In genomic region chr11:58195939-58196338, GRCh38 we compare ENCODE assay signal across 29 cellular contexts. TPM values are rescaled to one million over a fixed set of nuclear protein-coding genes. Genes with fewer than 3 reads are reported as not detected.
DNase-seq lines count a peak whose midpoint lies in the region; ATAC-seq, FAIRE-seq and TF ChIP-seq lines count a peak whose summit lies in the region.
"Had no signal": no experiment of that assay in that cellular context is flagged by ENCODE, and none has a peak within 500 bp of the region (broad histone marks: within the 10 kb centered on the region; RNA-seq: fewer than 3 reads in every experiment).

No MANE protein-coding gene starts in this region.

- H4K20me1 ChIP-seq in HepG2 (ENCODE audit: insufficient read depth, low read length): no peaks in the 10 kb centered on the region
- H4K20me1 ChIP-seq in K562 (replicated peaks; ENCODE audit: control insufficient read depth, insufficient read depth, low read length): no peaks in the 10 kb centered on the region
- H4K20me1 ChIP-seq: BLaER1 had no signal

- no peak overlapping the region for H3K27ac ChIP-seq in HepG2 (ENCODE audit: extremely low read length, insufficient read depth, low read length)
- no peak overlapping the region for H3K27ac ChIP-seq in right lobe of liver
- no peak overlapping the region for H3K27ac ChIP-seq in K562 (ENCODE audit: extremely low read depth, low read depth, low read length)
- H3K27ac ChIP-seq: 22Rv1, BLaER1 had no signal

- no peak overlapping the region for H2AFZ ChIP-seq in HepG2 (ENCODE audit: low read length)
- H2AFZ ChIP-seq in K562 (ENCODE audit: low read depth, low read length): no peak overlapping the region

- BruUV-seq in HepG2 (replicated peaks; lab: Mats Ljungman, UMichigan) (no TSS peak), K562 (replicated peaks; lab: Mats Ljungman, UMichigan) (no TSS peak)

- intact Hi-C loops in HepG2 (cut with micrococcal nuclease; ENCODE audit: unreplicated experiment) (no loop called here), right lobe of liver (cut with DNase I) (no loop called here), K562 (cut with micrococcal nuclease) (no loop called here)

- H3K27me3 ChIP-seq in HepG2 (ENCODE audit: control insufficient read depth in 1 of 2, insufficient read depth in 2 of 2, low read length in 2 of 2) (no peaks in the 10 kb centered on the region), right lobe of liver (no peaks in the 10 kb centered on the region), K562 (ENCODE audit: control insufficient read depth in 2 of 2, insufficient read depth in 2 of 2, low read length in 2 of 2) (no peaks in the 10 kb centered on the region)
- H3K27me3 ChIP-seq: BE2C, BLaER1 had no signal

- H3K9ac ChIP-seq in HepG2 (ENCODE audit: insufficient read depth, low read depth, low read length): no peak overlapping the region
- no peak overlapping the region for H3K9ac ChIP-seq in K562 (ENCODE audit: insufficient read depth in 1 of 2, low read depth in 2 of 2, low read length in 2 of 2)
- H3K9ac ChIP-seq: BLaER1 had no signal

- no peaks in the 10 kb centered on the region for H3K4me1 ChIP-seq in HepG2 (ENCODE audit: insufficient read depth, low read length)
- no peaks in the 10 kb centered on the region for H3K4me1 ChIP-seq in right lobe of liver
- H3K4me1 ChIP-seq in K562 (replicated peaks in 1 of 2; ENCODE audit: control insufficient read depth in 2 of 2, insufficient read depth in 2 of 2, low read length in 2 of 2): no peaks in the 10 kb centered on the region
- H3K4me1 ChIP-seq: BE2C, BLaER1 had no signal

- DNase-seq in HepG2 (ENCODE audit: low spot score) (no peak), right lobe of liver (no peak), K562 (ENCODE audit: extremely low read depth in 1 of 4, low spot score in 3 of 4) (no peak)
- DNase-seq in activated CD4-positive, alpha-beta T cell treated with anti-CD3 and anti-CD28 coated beads, Interleukin-2, amount 50 U/mL, for 1 hour: no peak
- DNase-seq: ACHN; BE2C; C1 segment of cervical spinal cord; CD4-positive, alpha-beta memory T cell; CD4-positive, CD25-positive, alpha-beta regulatory T cell; CD8-positive, alpha-beta memory T cell; COR-L47; DMS 273 treated with DMSO at 0.1 percent for 48 hours; DMS153; DMS53; DMS79; DND-41; EL; GDM1 had no signal

- no peak for ATAC-seq in HepG2
- ATAC-seq in right lobe of liver: no peak
- ATAC-seq in K562: no peak
- ATAC-seq: GM12878 had no signal

- H3K36me3 ChIP-seq in HepG2 (replicated peaks in 1 of 2; ENCODE audit: control insufficient read depth in 1 of 2, insufficient read depth in 2 of 2, low read length in 2 of 2) (no peaks in the 10 kb centered on the region), right lobe of liver (no peaks in the 10 kb centered on the region), K562 (ENCODE audit: control insufficient read depth, insufficient read depth, low read length) (no peaks in the 10 kb centered on the region)
- H3K36me3 ChIP-seq: BE2C, BLaER1 had no signal

- TF ChIP-seq CTCF in HepG2 (CRISPR knock-in tag; IDR thresholded peaks at IDR 0.05): no peak
- TF ChIP-seq CTCF in right lobe of liver (IDR thresholded peaks at IDR 0.05): no peak
- no peak for TF ChIP-seq CTCF in K562 (IDR thresholded peaks at IDR 0.05 in 2 of 3, conservative IDR thresholded peaks at IDR 0.05 in 1 of 3; ENCODE audit: insufficient read depth in 2 of 3, low read depth in 1 of 3, low read length in 3 of 3)

- no peak overlapping the region for H3K4me2 ChIP-seq in HepG2 (ENCODE audit: low read depth, low read length)
- H3K4me2 ChIP-seq in K562 (ENCODE audit: insufficient read depth, low read length): no peak overlapping the region
- H3K4me2 ChIP-seq: BLaER1 had no signal

- no peak for TF ChIP-seq EP300 in HepG2 (IDR thresholded peaks at IDR 0.05; ENCODE audit: low read depth in 2 of 2, low read length in 2 of 2)
- no peak for TF ChIP-seq EP300 in HepG2 (CRISPR knock-in tag; IDR thresholded peaks at IDR 0.05; ENCODE audit: borderline replicate concordance)
- TF ChIP-seq EP300 in K562 (IDR thresholded peaks at IDR 0.05; ENCODE audit: low read length): no peak

- CTCF ChIA-PET in HepG2 (lab: Yijun Ruan, JAX; ENCODE audit: low intra/inter-chr PET ratio, low total read pairs) (no interaction called here), K562 (lab: Yijun Ruan, JAX; ENCODE audit: low intra/inter-chr PET ratio) (no interaction called here)

- no peak for FAIRE-seq in HepG2 (lab: Jason Lieb, UNC)
- no peak for FAIRE-seq in K562 (lab: Jason Lieb, UNC)
- FAIRE-seq: GM12878, GM12892, GM18507 had no signal

- H3K4me3 ChIP-seq in HepG2 (replicated peaks in 1 of 3; ENCODE audit: insufficient read depth in 1 of 3, low read depth in 2 of 3, low read length in 3 of 3) (no peak overlapping the region), right lobe of liver (no peak overlapping the region), K562 (no peak overlapping the region)
- H3K4me3 ChIP-seq: BLaER1, GM12878 had no signal

- TF ChIP-seq RAD21 in HepG2 (CRISPR knock-in tag; IDR thresholded peaks at IDR 0.05) (no peak), K562 (CRISPR knock-in tag; conservative IDR thresholded peaks at IDR 0.05 in 1 of 2, IDR thresholded peaks at IDR 0.05 in 1 of 2) (no peak)

- H3K9me1 ChIP-seq in K562 (ENCODE audit: control insufficient read depth, insufficient read depth, low read length): no peaks in the 10 kb centered on the region

- H3K79me2 ChIP-seq in HepG2 (ENCODE audit: insufficient read depth, low read length) (no peaks in the 10 kb centered on the region), K562 (ENCODE audit: control insufficient read depth, insufficient read depth, low read length) (no peaks in the 10 kb centered on the region)

- 84% methylated on average over 2 of the region's 2 CpGs for WGBS in HepG2 (ENCODE audit: low lambda C conversion rate)
- WGBS in right lobe of liver (ENCODE audit: insufficient coverage, low coverage, low lambda C conversion rate, missing lambda C conversion rate): 64% methylated on average over 2 of the region's 2 CpGs
- 6% methylated on average over 2 of the region's 2 CpGs for WGBS in K562 (ENCODE audit: insufficient coverage, low coverage, missing lambda C conversion rate)

- in situ Hi-C loops in HepG2 (cut with HindIII; ENCODE audit: extremely low pct_ligation_motif_present, low pct_unique_long_range_greater_than_20kb) (no loop called here), K562 (cut with MboI) (no loop called here)

- peaks cover 20% of the 10 kb centered on the region for H3K9me3 ChIP-seq in HepG2 (ENCODE audit: low read length)
- H3K9me3 ChIP-seq in right lobe of liver: no peaks in the 10 kb centered on the region
- no peaks in the 10 kb centered on the region; the same call in 1 of the 2 replicates for H3K9me3 ChIP-seq in K562 (replicated peaks; ENCODE audit: control insufficient read depth, insufficient read depth, low read depth, low read length)
- H3K9me3 ChIP-seq: BE2C had no signal

- POLR2A ChIA-PET in HepG2 (lab: Yijun Ruan, JAX): no interaction called here
- POLR2A ChIA-PET in K562 (lab: Yijun Ruan, JAX): no interaction called here

- no peak for TF ChIP-seq POLR2A in HepG2 (IDR thresholded peaks at IDR 0.05; ENCODE audit: insufficient read depth in 1 of 2, low read depth in 2 of 2, low read length in 2 of 2)
- no peak for TF ChIP-seq POLR2A in right lobe of liver (IDR thresholded peaks at IDR 0.05)
- TF ChIP-seq POLR2A in K562 (conservative IDR thresholded peaks at IDR 0.05): no peak

RNA-seq across cellular contexts. Expression of gene OR9Q2, which starts 7.1 kb away (rescaled TPM):
- total RNA-seq in HepG2 (2016; rRNA removed; fragmentation: Illumina TruSeq; extraction: Trizol) (not detected in 2 replicates), right lobe of liver (not detected), K562 (2014; rRNA removed) (not detected in 2 replicates), K562 (2014; rRNA removed; fragmentation: Illumina TruSeq; extraction: Trizol) (not detected in 2 replicates), K562 (2015; rRNA removed; fragmentation: Illumina TruSeq; extraction: Trizol) (not detected in 2 replicates), K562 (2021) (not detected in 2 replicates)
- total RNA-seq in HepG2 (2016; cell fraction: cytosol; rRNA removed; fragmentation: Illumina TruSeq; extraction: Trizol; ENCODE audit: low read depth): not detected in 2 replicates
- total RNA-seq in HepG2 (2016; cell fraction: insoluble cytoplasmic fraction; rRNA removed; fragmentation: Illumina TruSeq; extraction: Trizol): not detected in 2 replicates
- not detected in 2 replicates for total RNA-seq in HepG2 (2016; cell fraction: membrane; rRNA removed; fragmentation: Illumina TruSeq; extraction: Trizol)
- total RNA-seq in HepG2 (2016; cell fraction: nucleus; rRNA removed; fragmentation: Illumina TruSeq; extraction: Trizol): not detected in 2 replicates
- polyA plus RNA-seq in HepG2 (2011; rRNA removed) (not detected in 2 replicates), K562 (2011; rRNA removed) (not detected in 2 replicates), K562 (2014; fragmentation: Illumina TruSeq; extraction: Trizol) (not detected in 2 replicates), K562 (2014; fragmentation: Nextera tagmentation; extraction: Ambion mirVana) (not detected), K562 (2014; rRNA removed) (not detected in 2 replicates)
- not detected in 2 replicates for polyA plus RNA-seq in HepG2 (2011; cell fraction: cytosol; rRNA removed)
- polyA plus RNA-seq in HepG2 (2011; cell fraction: nucleus; rRNA removed): not detected in 2 replicates
- polyA plus RNA-seq in HepG2 (2012): not detected in 2 replicates
- polyA plus RNA-seq in HepG2 (2016; cell fraction: cytosol; fragmentation: Illumina TruSeq; extraction: Trizol; ENCODE audit: low read depth): not detected in 2 replicates
- polyA plus RNA-seq in HepG2 (2016; cell fraction: insoluble cytoplasmic fraction; fragmentation: Illumina TruSeq; extraction: Trizol; ENCODE audit: low read depth): not detected in 2 replicates
- polyA plus RNA-seq in HepG2 (2016; cell fraction: membrane; fragmentation: Illumina TruSeq; extraction: Trizol; ENCODE audit: low read depth): not detected in 2 replicates
- polyA plus RNA-seq in HepG2 (2016; cell fraction: nucleus; fragmentation: Illumina TruSeq; extraction: Trizol; ENCODE audit: insufficient read depth, low read depth): not detected in 2 replicates
- polyA minus RNA-seq in HepG2 (2011; rRNA and poly(A)+ RNA removed; ENCODE audit: low replicate concordance): 0.18 TPM in 1 of 2 replicates, not detected in the other
- not detected in 2 replicates for polyA minus RNA-seq in HepG2 (2011; cell fraction: cytosol; rRNA and poly(A)+ RNA removed)
- polyA minus RNA-seq in HepG2 (2011; cell fraction: nucleus; rRNA and poly(A)+ RNA removed): 0.12 and 0.26 TPM in 2 replicates
- not detected in 2 replicates for total RNA-seq in K562 (2011; cell fraction: chromatin; rRNA removed; ENCODE audit: low replicate concordance)
- total RNA-seq in K562 (2011; cell fraction: nucleolus; rRNA removed): not detected in 2 replicates
- total RNA-seq in K562 (2011; cell fraction: nucleoplasm; rRNA removed): not detected in 2 replicates
- polyA plus RNA-seq in K562 (2011; cell fraction: cytosol; rRNA removed): not detected in 2 replicates
- not detected in 2 replicates for polyA plus RNA-seq in K562 (2011; cell fraction: nucleus; rRNA removed)
- not detected in 2 replicates for polyA plus RNA-seq in K562 (2012)
- polyA minus RNA-seq in K562 (2011; rRNA and poly(A)+ RNA removed): not detected in 2 replicates
- polyA minus RNA-seq in K562 (2011; cell fraction: cytosol; rRNA and poly(A)+ RNA removed): not detected in 2 replicates
- polyA minus RNA-seq in K562 (2011; cell fraction: nucleus; rRNA and poly(A)+ RNA removed): not detected in 2 replicates
- total RNA-seq: A172; A673; CD4-positive, alpha-beta memory T cell; CD4-positive, CD25-positive, alpha-beta regulatory T cell; CD8-positive, alpha-beta memory T cell; Daoy; G401; GM12878 had no signal
- polyA plus RNA-seq: AG04450; CD14-positive monocyte; CD4-positive, alpha-beta memory T cell; CD4-positive, CD25-positive, alpha-beta regulatory T cell; CD8-positive, alpha-beta memory T cell had no signal

RNA-seq across cellular contexts. Expression of gene OR1S2, which starts 8.0 kb away (rescaled TPM):
- total RNA-seq in HepG2 (2016; rRNA removed; fragmentation: Illumina TruSeq; extraction: Trizol): not detected in 2 replicates
- total RNA-seq in HepG2 (2016; cell fraction: cytosol; rRNA removed; fragmentation: Illumina TruSeq; extraction: Trizol; ENCODE audit: low read depth): not detected in 2 replicates
- total RNA-seq in HepG2 (2016; cell fraction: insoluble cytoplasmic fraction; rRNA removed; fragmentation: Illumina TruSeq; extraction: Trizol): not detected in 2 replicates
- not detected in 2 replicates for total RNA-seq in HepG2 (2016; cell fraction: membrane; rRNA removed; fragmentation: Illumina TruSeq; extraction: Trizol)
- total RNA-seq in HepG2 (2016; cell fraction: nucleus; rRNA removed; fragmentation: Illumina TruSeq; extraction: Trizol): not detected in 2 replicates
- polyA plus RNA-seq in HepG2 (2011; rRNA removed): not detected in 2 replicates
- polyA plus RNA-seq in HepG2 (2011; cell fraction: cytosol; rRNA removed): not detected in 2 replicates
- not detected in 2 replicates for polyA plus RNA-seq in HepG2 (2011; cell fraction: nucleus; rRNA removed)
- polyA plus RNA-seq in HepG2 (2012): not detected in 2 replicates
- not detected in 2 replicates for polyA plus RNA-seq in HepG2 (2016; cell fraction: cytosol; fragmentation: Illumina TruSeq; extraction: Trizol; ENCODE audit: low read depth)
- not detected in 2 replicates for polyA plus RNA-seq in HepG2 (2016; cell fraction: insoluble cytoplasmic fraction; fragmentation: Illumina TruSeq; extraction: Trizol; ENCODE audit: low read depth)
- polyA plus RNA-seq in HepG2 (2016; cell fraction: membrane; fragmentation: Illumina TruSeq; extraction: Trizol; ENCODE audit: low read depth): not detected in 2 replicates
- polyA plus RNA-seq in HepG2 (2016; cell fraction: nucleus; fragmentation: Illumina TruSeq; extraction: Trizol; ENCODE audit: insufficient read depth, low read depth): not detected in 2 replicates
- polyA minus RNA-seq in HepG2 (2011; rRNA and poly(A)+ RNA removed; ENCODE audit: low replicate concordance): not detected in 2 replicates
- not detected in 2 replicates for polyA minus RNA-seq in HepG2 (2011; cell fraction: cytosol; rRNA and poly(A)+ RNA removed)
- not detected in 2 replicates for polyA minus RNA-seq in HepG2 (2011; cell fraction: nucleus; rRNA and poly(A)+ RNA removed)
- not detected for total RNA-seq in right lobe of liver
- total RNA-seq in K562 (2011; cell fraction: chromatin; rRNA removed; ENCODE audit: low replicate concordance): not detected in 2 replicates
- total RNA-seq in K562 (2011; cell fraction: nucleolus; rRNA removed): not detected in 2 replicates
- total RNA-seq in K562 (2011; cell fraction: nucleoplasm; rRNA removed): not detected in 2 replicates
- total RNA-seq in K562 (2014; rRNA removed): not detected in 2 replicates
- not detected in 2 replicates for total RNA-seq in K562 (2014; rRNA removed; fragmentation: Illumina TruSeq; extraction: Trizol)
- total RNA-seq in K562 (2015; rRNA removed; fragmentation: Illumina TruSeq; extraction: Trizol): not detected in 2 replicates
- total RNA-seq in K562 (2021): not detected in 2 replicates
- not detected in 2 replicates for polyA plus RNA-seq in K562 (2011; rRNA removed)
- not detected in 2 replicates for polyA plus RNA-seq in K562 (2011; cell fraction: cytosol; rRNA removed)
- polyA plus RNA-seq in K562 (2011; cell fraction: nucleus; rRNA removed): not detected in 2 replicates
- polyA plus RNA-seq in K562 (2012): not detected in 2 replicates
- not detected in 2 replicates for polyA plus RNA-seq in K562 (2014; fragmentation: Illumina TruSeq; extraction: Trizol)
- polyA plus RNA-seq in K562 (2014; fragmentation: Nextera tagmentation; extraction: Ambion mirVana): not detected
- polyA plus RNA-seq in K562 (2014; rRNA removed): not detected in 2 replicates
- polyA minus RNA-seq in K562 (2011; rRNA and poly(A)+ RNA removed): not detected in 2 replicates
- polyA minus RNA-seq in K562 (2011; cell fraction: cytosol; rRNA and poly(A)+ RNA removed): not detected in 2 replicates
- polyA minus RNA-seq in K562 (2011; cell fraction: nucleus; rRNA and poly(A)+ RNA removed): not detected in 2 replicates
- total RNA-seq: A172; A673; CD4-positive, alpha-beta memory T cell; CD4-positive, CD25-positive, alpha-beta regulatory T cell; CD8-positive, alpha-beta memory T cell; Daoy; G401; GM12878 had no signal
- polyA plus RNA-seq: AG04450; CD14-positive monocyte; CD4-positive, alpha-beta memory T cell; CD4-positive, CD25-positive, alpha-beta regulatory T cell; CD8-positive, alpha-beta memory T cell; GM12878 had no signal

RNA-seq across cellular contexts. Expression of gene OR1S1, which starts 16.6 kb away (rescaled TPM):
- total RNA-seq in HepG2 (2016; rRNA removed; fragmentation: Illumina TruSeq; extraction: Trizol) (not detected in 2 replicates), right lobe of liver (not detected), K562 (2014; rRNA removed) (not detected in 2 replicates), K562 (2014; rRNA removed; fragmentation: Illumina TruSeq; extraction: Trizol) (not detected in 2 replicates), K562 (2015; rRNA removed; fragmentation: Illumina TruSeq; extraction: Trizol) (not detected in 2 replicates), K562 (2021) (not detected in 2 replicates)
- total RNA-seq in HepG2 (2016; cell fraction: cytosol; rRNA removed; fragmentation: Illumina TruSeq; extraction: Trizol; ENCODE audit: low read depth): not detected in 2 replicates
- not detected in 2 replicates for total RNA-seq in HepG2 (2016; cell fraction: insoluble cytoplasmic fraction; rRNA removed; fragmentation: Illumina TruSeq; extraction: Trizol)
- total RNA-seq in HepG2 (2016; cell fraction: membrane; rRNA removed; fragmentation: Illumina TruSeq; extraction: Trizol): not detected in 2 replicates
- not detected in 2 replicates for total RNA-seq in HepG2 (2016; cell fraction: nucleus; rRNA removed; fragmentation: Illumina TruSeq; extraction: Trizol)
- polyA plus RNA-seq in HepG2 (2011; rRNA removed) (not detected in 2 replicates), K562 (2011; rRNA removed) (not detected in 2 replicates), K562 (2014; fragmentation: Illumina TruSeq; extraction: Trizol) (not detected in 2 replicates), K562 (2014; fragmentation: Nextera tagmentation; extraction: Ambion mirVana) (not detected), K562 (2014; rRNA removed) (not detected in 2 replicates)
- polyA plus RNA-seq in HepG2 (2011; cell fraction: cytosol; rRNA removed): not detected in 2 replicates
- not detected in 2 replicates for polyA plus RNA-seq in HepG2 (2011; cell fraction: nucleus; rRNA removed)
- polyA plus RNA-seq in HepG2 (2012): not detected in 2 replicates
- not detected in 2 replicates for polyA plus RNA-seq in HepG2 (2016; cell fraction: cytosol; fragmentation: Illumina TruSeq; extraction: Trizol; ENCODE audit: low read depth)
- polyA plus RNA-seq in HepG2 (2016; cell fraction: insoluble cytoplasmic fraction; fragmentation: Illumina TruSeq; extraction: Trizol; ENCODE audit: low read depth): not detected in 2 replicates
- polyA plus RNA-seq in HepG2 (2016; cell fraction: membrane; fragmentation: Illumina TruSeq; extraction: Trizol; ENCODE audit: low read depth): not detected in 2 replicates
- not detected in 2 replicates for polyA plus RNA-seq in HepG2 (2016; cell fraction: nucleus; fragmentation: Illumina TruSeq; extraction: Trizol; ENCODE audit: insufficient read depth, low read depth)
- polyA minus RNA-seq in HepG2 (2011; rRNA and poly(A)+ RNA removed; ENCODE audit: low replicate concordance): not detected in 2 replicates
- polyA minus RNA-seq in HepG2 (2011; cell fraction: cytosol; rRNA and poly(A)+ RNA removed): not detected in 2 replicates
- polyA minus RNA-seq in HepG2 (2011; cell fraction: nucleus; rRNA and poly(A)+ RNA removed): 0.77 TPM in 1 of 2 replicates, not detected in the other
- not detected in 2 replicates for total RNA-seq in K562 (2011; cell fraction: chromatin; rRNA removed; ENCODE audit: low replicate concordance)
- total RNA-seq in K562 (2011; cell fraction: nucleolus; rRNA removed): not detected in 2 replicates
- total RNA-seq in K562 (2011; cell fraction: nucleoplasm; rRNA removed): not detected in 2 replicates
- not detected in 2 replicates for polyA plus RNA-seq in K562 (2011; cell fraction: cytosol; rRNA removed)
- not detected in 2 replicates for polyA plus RNA-seq in K562 (2011; cell fraction: nucleus; rRNA removed)
- not detected in 2 replicates for polyA plus RNA-seq in K562 (2012)
- polyA minus RNA-seq in K562 (2011; rRNA and poly(A)+ RNA removed): not detected in 2 replicates
- polyA minus RNA-seq in K562 (2011; cell fraction: cytosol; rRNA and poly(A)+ RNA removed): not detected in 2 replicates
- not detected in 2 replicates for polyA minus RNA-seq in K562 (2011; cell fraction: nucleus; rRNA and poly(A)+ RNA removed)
- total RNA-seq: A172; A673; CD4-positive, alpha-beta memory T cell; CD4-positive, CD25-positive, alpha-beta regulatory T cell; CD8-positive, alpha-beta memory T cell; Daoy; G401; GM12878 had no signal
- polyA plus RNA-seq: AG04450; CD14-positive monocyte; CD4-positive, alpha-beta memory T cell; CD4-positive, CD25-positive, alpha-beta regulatory T cell; CD8-positive, alpha-beta memory T cell; GM12878 had no signal

RNA-seq across cellular contexts. Expression of gene OR10Q1, which starts 32.8 kb away (rescaled TPM):
- total RNA-seq in HepG2 (2016; rRNA removed; fragmentation: Illumina TruSeq; extraction: Trizol) (not detected in 2 replicates), right lobe of liver (not detected), K562 (2014; rRNA removed) (not detected in 2 replicates), K562 (2014; rRNA removed; fragmentation: Illumina TruSeq; extraction: Trizol) (not detected in 2 replicates), K562 (2015; rRNA removed; fragmentation: Illumina TruSeq; extraction: Trizol) (not detected in 2 replicates), K562 (2021) (not detected in 2 replicates)
- not detected in 2 replicates for total RNA-seq in HepG2 (2016; cell fraction: cytosol; rRNA removed; fragmentation: Illumina TruSeq; extraction: Trizol; ENCODE audit: low read depth)
- not detected in 2 replicates for total RNA-seq in HepG2 (2016; cell fraction: insoluble cytoplasmic fraction; rRNA removed; fragmentation: Illumina TruSeq; extraction: Trizol)
- not detected in 2 replicates for total RNA-seq in HepG2 (2016; cell fraction: membrane; rRNA removed; fragmentation: Illumina TruSeq; extraction: Trizol)
- total RNA-seq in HepG2 (2016; cell fraction: nucleus; rRNA removed; fragmentation: Illumina TruSeq; extraction: Trizol): not detected in 2 replicates
- polyA plus RNA-seq in HepG2 (2011; rRNA removed) (0.12 and 0.13 TPM in 2 replicates), K562 (2011; rRNA removed) (not detected in 2 replicates), K562 (2014; fragmentation: Illumina TruSeq; extraction: Trizol) (not detected in 2 replicates), K562 (2014; fragmentation: Nextera tagmentation; extraction: Ambion mirVana) (not detected), K562 (2014; rRNA removed) (not detected in 2 replicates)
- 0.06 and 0.09 TPM in 2 replicates for polyA plus RNA-seq in HepG2 (2011; cell fraction: cytosol; rRNA removed)
- polyA plus RNA-seq in HepG2 (2011; cell fraction: nucleus; rRNA removed): 0.23 and 0.34 TPM in 2 replicates
- polyA plus RNA-seq in HepG2 (2012): not detected in 2 replicates
- 0.10 TPM in 1 of 2 replicates, not detected in the other for polyA plus RNA-seq in HepG2 (2016; cell fraction: cytosol; fragmentation: Illumina TruSeq; extraction: Trizol; ENCODE audit: low read depth)
- 0.25 TPM in 1 of 2 replicates, not detected in the other for polyA plus RNA-seq in HepG2 (2016; cell fraction: insoluble cytoplasmic fraction; fragmentation: Illumina TruSeq; extraction: Trizol; ENCODE audit: low read depth)
- not detected in 2 replicates for polyA plus RNA-seq in HepG2 (2016; cell fraction: membrane; fragmentation: Illumina TruSeq; extraction: Trizol; ENCODE audit: low read depth)
- polyA plus RNA-seq in HepG2 (2016; cell fraction: nucleus; fragmentation: Illumina TruSeq; extraction: Trizol; ENCODE audit: insufficient read depth, low read depth): not detected in 2 replicates
- 0.48 TPM in 1 of 2 replicates, not detected in the other for polyA minus RNA-seq in HepG2 (2011; rRNA and poly(A)+ RNA removed; ENCODE audit: low replicate concordance)
- not detected in 2 replicates for polyA minus RNA-seq in HepG2 (2011; cell fraction: cytosol; rRNA and poly(A)+ RNA removed)
- polyA minus RNA-seq in HepG2 (2011; cell fraction: nucleus; rRNA and poly(A)+ RNA removed): 0.50 TPM in 1 of 2 replicates, not detected in the other
- not detected in 2 replicates for total RNA-seq in K562 (2011; cell fraction: chromatin; rRNA removed; ENCODE audit: low replicate concordance)
- not detected in 2 replicates for total RNA-seq in K562 (2011; cell fraction: nucleolus; rRNA removed)
- total RNA-seq in K562 (2011; cell fraction: nucleoplasm; rRNA removed): not detected in 2 replicates
- polyA plus RNA-seq in K562 (2011; cell fraction: cytosol; rRNA removed): not detected in 2 replicates
- polyA plus RNA-seq in K562 (2011; cell fraction: nucleus; rRNA removed): not detected in 2 replicates
- polyA plus RNA-seq in K562 (2012): not detected in 2 replicates
- polyA minus RNA-seq in K562 (2011; rRNA and poly(A)+ RNA removed): not detected in 2 replicates
- not detected in 2 replicates for polyA minus RNA-seq in K562 (2011; cell fraction: cytosol; rRNA and poly(A)+ RNA removed)
- polyA minus RNA-seq in K562 (2011; cell fraction: nucleus; rRNA and poly(A)+ RNA removed): not detected in 2 replicates
- total RNA-seq: A172; A673; CD4-positive, alpha-beta memory T cell; CD4-positive, CD25-positive, alpha-beta regulatory T cell; CD8-positive, alpha-beta memory T cell; Daoy; G401; GM12878 had no signal
- polyA plus RNA-seq: CD14-positive monocyte; CD4-positive, alpha-beta memory T cell; CD4-positive, CD25-positive, alpha-beta regulatory T cell; CD8-positive, alpha-beta memory T cell; GM12878 had no signal

Comparison
In these comparisons a context has a peak if more than half of its experiments do, and no peak if none do; other contexts are left out.
1. Of the 241 proteins assayed by ChIP-seq in both HepG2 and K562: peak only in HepG2: MAFF; only in K562: MAFG and NFE2L1; in both: MAFK; in neither: 237.